In the genomic region with DNA sequence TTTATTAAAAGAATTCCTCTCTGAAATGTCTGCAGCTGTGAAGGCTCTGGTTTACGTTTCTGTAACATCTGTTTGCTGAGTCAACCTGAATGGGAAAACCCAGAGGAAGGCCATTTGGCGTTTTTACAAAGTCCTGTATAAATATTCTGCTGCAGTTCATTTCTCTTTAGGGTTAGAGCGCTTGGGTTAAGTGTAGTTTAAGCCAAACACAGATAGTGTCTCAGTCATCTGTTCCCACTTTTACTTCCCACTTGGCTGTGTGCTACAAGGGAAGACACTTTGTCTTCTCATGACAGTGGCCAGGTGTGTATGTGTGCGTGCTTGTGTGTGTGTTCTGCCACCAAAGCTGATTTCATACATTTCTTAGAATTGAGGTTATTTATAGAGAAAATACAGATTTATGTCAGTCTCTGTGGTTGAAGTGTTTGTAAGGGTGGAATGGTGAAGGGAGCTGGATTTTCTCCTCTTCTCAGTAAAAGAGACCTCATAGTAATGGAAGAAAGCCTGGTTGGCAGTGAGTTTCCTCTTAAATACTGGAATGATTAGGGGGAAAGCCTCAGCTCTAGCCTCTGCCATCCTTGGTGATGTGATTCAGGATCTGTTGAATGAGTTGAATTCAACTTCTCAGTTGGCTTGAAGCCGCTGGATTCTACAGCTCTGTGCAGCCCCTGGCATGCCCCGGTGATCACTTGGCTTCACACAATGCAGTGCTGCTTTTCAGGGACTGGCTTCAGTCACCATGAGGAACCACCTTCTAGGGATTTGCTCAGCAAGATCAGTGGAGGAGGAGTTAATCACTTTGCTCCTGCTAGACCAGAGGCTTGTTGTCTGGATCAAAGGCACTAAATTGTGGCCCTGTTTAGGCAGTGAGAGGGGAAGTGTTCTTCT, we compare ENCODE assay signal across 1 cellular context.
TF ChIP-seq lines count a peak whose summit lies in the region.

No MANE protein-coding gene starts in this region.

TF ChIP-seq in endothelial cell of umbilical vein, 7 proteins besides CTCF, POLR2A, EP300 and RAD21 (continued from another document):
- no peak for TF ChIP-seq FOS (IDR thresholded peaks at IDR 0.05; ENCODE audit: borderline replicate concordance, insufficient read depth, low read length)
